8 cellular contexts compared by ENCODE assay signal in genomic region chr14:23953464-23954278, GRCh38. TPM values are rescaled to one million over a fixed set of nuclear protein-coding genes. Genes with fewer than 3 reads are reported as not detected.
DNase-seq lines count a peak whose midpoint lies in the region; ATAC-seq, FAIRE-seq and TF ChIP-seq lines count a peak whose summit lies in the region.

DHRS4 (plus strand) TSS chr14:23953770; CDS start chr14:23953789, 19 bp downstream.

- 0% methylated on average over 44 of the region's 44 CpGs for WGBS in pancreas, 2 donors
- 1 to 2% methylated on average over 12 to 16 of the region's 44 CpGs for WGBS in thyroid gland, 2 donors

- TF ChIP-seq POLR2A in GM10847 (IDR thresholded peaks at IDR 0.05; ENCODE audit: extremely low read depth, insufficient read length) = peak; percentile 53
- TF ChIP-seq POLR2A in thyroid gland (IDR thresholded peaks at IDR 0.05) = peak in 1 of 2 donors; percentile 76

- FAIRE-seq in pancreas (lab: Jason Lieb, UNC) = no peak

- peaks cover 18% of the 10 kb centered on the region for H3K27me3 Mint-ChIP-seq in glutamatergic neuron (ENCODE audit: unreplicated experiment)

- H3K4me3 ChIP-seq in pancreas (peak within 1 kb of the TSS; percentile 51 to 88 (median 74)), thyroid gland (replicated peaks in 1 of 3) (peak within 1 kb of the TSS; percentile 48 to 75 (median 57))

- DNase-seq in NCI-H1092 (lab: John Stamatoyannopoulos, UW) = peak; percentile 80
- peak; percentile 15 for DNase-seq in SKM-1 (lab: John Stamatoyannopoulos, UW; ENCODE audit: unreplicated experiment)
- DNase-seq in activated naive CD4-positive, alpha-beta T cell treated with anti-CD3 and anti-CD28 coated beads, Interleukin-2, amount 50 U/mL, for 72 hours (ENCODE audit: low spot score in 2 of 2) = peak; percentile 80 to 82
- DNase-seq in glutamatergic neuron = peak; percentile 89
- DNase-seq in pancreas = peak; percentile 82 to 93 (median 90)
- DNase-seq in thyroid gland = peak; percentile 80 to 87

- H3K4me3 Mint-ChIP-seq in glutamatergic neuron (ENCODE audit: unreplicated experiment) = peak within 1 kb of the TSS; percentile 99

- H3K9me3 Mint-ChIP-seq in activated naive CD4-positive, alpha-beta T cell treated with anti-CD3 and anti-CD28 coated beads, Interleukin-2, amount 50 U/mL, for 72 hours = no peaks in the 10 kb centered on the region
- peaks cover 9% of the 10 kb centered on the region for H3K9me3 Mint-ChIP-seq in glutamatergic neuron (ENCODE audit: unreplicated experiment)

- TF ChIP-seq CTCF in glutamatergic neuron (IDR thresholded peaks at IDR 0.05; ENCODE audit: partially characterized antibody, unreplicated experiment) = peak; percentile 90
- TF ChIP-seq CTCF in pancreas (IDR thresholded peaks at IDR 0.05) = peak; percentile 76 to 88 (median 82)
- TF ChIP-seq CTCF in thyroid gland (IDR thresholded peaks at IDR 0.05) = peak; percentile 79 to 90 (median 85)

- H3K27ac ChIP-seq in pancreas (peak within 1 kb of the TSS; percentile 39 to 95 (median 74)), thyroid gland (peak within 1 kb of the TSS; percentile 54 to 85 (median 76))

- H3K36me3 Mint-ChIP-seq in activated naive CD4-positive, alpha-beta T cell treated with anti-CD3 and anti-CD28 coated beads, Interleukin-2, amount 50 U/mL, for 72 hours = peaks cover 0 to 8% of the 10 kb centered on the region in 2 donors
- peaks cover 5% of the 10 kb centered on the region for H3K36me3 Mint-ChIP-seq in glutamatergic neuron (ENCODE audit: unreplicated experiment)

- intact Hi-C loops in pancreas (cut with DNase I) = no loop called here
- intact Hi-C loops in thyroid gland (cut with DNase I) = no loop called here

- H3K27ac Mint-ChIP-seq in activated naive CD4-positive, alpha-beta T cell treated with anti-CD3 and anti-CD28 coated beads, Interleukin-2, amount 50 U/mL, for 72 hours = peak within 1 kb of the TSS; percentile 89 to 95
- peak within 1 kb of the TSS; percentile 98 for H3K27ac Mint-ChIP-seq in glutamatergic neuron (ENCODE audit: unreplicated experiment)

- no peaks in the 10 kb centered on the region for H3K9me3 ChIP-seq in pancreas
- H3K9me3 ChIP-seq in thyroid gland = no peaks in the 10 kb centered on the region

- H3K4me1 Mint-ChIP-seq in glutamatergic neuron (ENCODE audit: low read depth, unreplicated experiment) = peaks cover 20% of the 10 kb centered on the region

- H3K27me3 ChIP-seq in pancreas (no peaks in the 10 kb centered on the region), thyroid gland (no peaks in the 10 kb centered on the region)

- H3K4me1 ChIP-seq in pancreas = peaks cover 0 to 7% (median 0%) of the 10 kb centered on the region in 3 donors
- H3K4me1 ChIP-seq in thyroid gland = peaks cover 6 to 18% of the 10 kb centered on the region in 2 donors

- H3K36me3 ChIP-seq in pancreas (no peaks in the 10 kb centered on the region), thyroid gland (no peaks in the 10 kb centered on the region)

- ATAC-seq in HG02588 (IDR thresholded peaks at IDR 0.05; ENCODE audit: unreplicated experiment) (peak; percentile 78), pancreas (peak; percentile 89 to 97 (median 93))
- peak; percentile 95 to 97 for ATAC-seq in activated naive CD4-positive, alpha-beta T cell treated with anti-CD3 and anti-CD28 coated beads, Interleukin-2, amount 50 U/mL, for 72 hours

RNA-seq across cellular contexts. Expression of gene DHRS4, which starts in this region (rescaled TPM):
- total RNA-seq in activated naive CD4-positive, alpha-beta T cell treated with anti-CD3 and anti-CD28 coated beads, Interleukin-2, amount 50 U/mL, for 72 hours = 10 to 100 TPM; 14.8 to 17.6 TPM
- 6.1 TPM for total RNA-seq in glutamatergic neuron (ENCODE audit: unreplicated experiment)
- 10 to 100 TPM; 10.8 to 24.8 (median 12.7) TPM for total RNA-seq in pancreas
- 10 to 100 TPM; 26.4 to 27.7 TPM for polyA plus RNA-seq in pancreas
- total RNA-seq in thyroid gland = 10 to 100 TPM; 19.2 to 55.7 (median 37.7) TPM

Comparison
In these comparisons a context has a peak if more than half of its experiments do, and no peak if none do; other contexts are left out.
1. Peak in every context shown above with its lines: DNase-seq, ATAC-seq, H3K4me3 ChIP-seq and H3K27ac ChIP-seq.
2. DNase-seq: peak in every context shown above with its lines; median percentile 90 in pancreas; 89 in glutamatergic neuron; 84 in thyroid gland; 81 in activated naive CD4-positive, alpha-beta T cell treated with anti-CD3 and anti-CD28 coated beads, Interleukin-2, amount 50 U/mL, for 72 hours; 80 in NCI-H1092; 15 in SKM-1.